ENCODE assay signal across 25 cellular contexts in genomic region chr11:36718481-36718880, GRCh38.
"Had no signal": no experiment of that assay in that cellular context is flagged by ENCODE, and none has a peak within 500 bp of the region (broad histone marks: within the 10 kb centered on the region; RNA-seq: fewer than 3 reads in every experiment).

No MANE protein-coding gene starts in this region.

- H3K27me3 ChIP-seq: ascending aorta, body of pancreas had no signal

- H3K27ac ChIP-seq: ascending aorta, body of pancreas, SJCRH30, VCaP had no signal

- DNase-seq: activated CD4-positive, alpha-beta memory T cell treated with anti-CD3 and anti-CD28 coated beads for 36 hours; activated CD4-positive, alpha-beta T cell treated with anti-CD3 and anti-CD28 coated beads, Interleukin-2, amount 10 ng/mL, durations not matched to agents 7 days and 5 days; activated CD4-positive, CD25-positive, alpha-beta regulatory T cell; activated CD8-positive, alpha-beta memory T cell treated with anti-CD3 and anti-CD28 coated beads for 24 hours; activated effector memory CD4-positive, alpha-beta T cell treated with anti-CD3 and anti-CD28 coated beads, Interleukin-2, amount 50 U/mL, for 16 hours; activated naive CD4-positive, alpha-beta T cell treated with Interleukin-2 at 50 U/mL for 16 hours; activated naive CD8-positive, alpha-beta T cell treated with anti-CD3 and anti-CD28 coated beads, Interleukin-2, amount 50 U/mL, for 24 hours; activated T-cell treated with anti-CD3 and anti-CD28 coated beads, Interleukin-2, amount 50 U/mL, for 4 hours; amniotic stem cell; body of pancreas; Kasumi-1; KBM-7; NCI-H1105 treated with DMSO at 0.1 percent for 48 hours; NCI-H1930; NCI-H2107; NCI-H345; NCI-H510A; NCI-H526 treated with DMSO at 0.1 percent for 48 hours; Right ventricle myocardium superior; RPMI8226; SJCRH30; SK-N-SH; T-helper 1 cell had no signal

- H3K9me3 ChIP-seq: ascending aorta, body of pancreas, SJCRH30, SK-N-SH had no signal

- H3K4me3 ChIP-seq: ascending aorta, body of pancreas, SJCRH30 had no signal

- H3K4me1 ChIP-seq: ascending aorta, body of pancreas, SJCRH30 had no signal

- H3K36me3 ChIP-seq: ascending aorta, SJCRH30 had no signal
